ENCODE assay signal across 8 cellular contexts in the genomic region with DNA sequence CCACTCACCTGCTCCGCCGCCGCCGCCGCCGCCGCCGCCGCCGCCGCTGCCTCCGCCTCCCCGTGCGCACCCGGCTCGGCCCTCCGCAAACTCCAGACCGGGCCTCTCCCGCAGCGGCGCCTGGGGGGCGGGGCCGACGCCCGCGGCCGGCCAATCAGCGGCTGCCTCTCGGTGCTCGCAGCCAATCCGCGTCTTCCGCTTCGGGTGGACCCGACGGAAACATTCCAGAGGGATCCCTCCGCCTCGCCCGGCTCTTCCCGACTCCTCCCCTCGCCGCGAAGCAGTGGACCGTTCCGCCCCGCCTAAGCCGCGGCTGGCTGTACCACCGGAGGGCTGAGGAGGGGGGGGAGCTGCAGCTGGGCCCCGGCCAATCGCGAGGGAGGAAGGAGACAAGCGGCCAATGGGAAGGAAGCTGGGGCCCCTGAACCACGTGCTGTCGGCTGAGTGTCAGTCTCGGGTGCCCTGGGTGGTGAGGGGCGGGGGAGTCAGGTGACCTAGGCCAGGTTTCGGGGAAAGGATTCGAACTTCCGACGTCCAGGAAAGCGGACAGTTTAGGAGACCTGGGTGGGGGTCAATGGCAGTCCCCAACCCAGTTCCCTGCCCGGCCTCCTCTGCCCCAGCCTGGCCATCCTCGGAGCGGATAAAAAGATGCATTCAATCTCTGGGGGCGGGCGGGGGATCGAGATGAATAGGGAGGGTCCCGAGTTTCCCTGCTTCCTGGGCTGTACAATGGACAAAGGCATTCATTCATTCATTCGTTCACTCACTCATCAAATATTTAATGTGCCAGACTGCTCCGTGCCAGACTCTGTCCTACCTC. TPM values are rescaled to one million over a fixed set of nuclear protein-coding genes. Genes with fewer than 3 reads are reported as not detected.
A peak's percentile ranks its signal among the peaks of the same experiment; 100 is the strongest.
DNase-seq lines count a peak whose midpoint lies in the region; ATAC-seq, FAIRE-seq and TF ChIP-seq lines count a peak whose summit lies in the region.

A gene with protein sequence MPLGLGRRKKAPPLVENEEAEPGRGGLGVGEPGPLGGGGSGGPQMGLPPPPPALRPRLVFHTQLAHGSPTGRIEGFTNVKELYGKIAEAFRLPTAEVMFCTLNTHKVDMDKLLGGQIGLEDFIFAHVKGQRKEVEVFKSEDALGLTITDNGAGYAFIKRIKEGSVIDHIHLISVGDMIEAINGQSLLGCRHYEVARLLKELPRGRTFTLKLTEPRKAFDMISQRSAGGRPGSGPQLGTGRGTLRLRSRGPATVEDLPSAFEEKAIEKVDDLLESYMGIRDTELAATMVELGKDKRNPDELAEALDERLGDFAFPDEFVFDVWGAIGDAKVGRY (minus strand): TSS at position 99 of the 820 bp plus-strand sequence. CDS start 13,151 bp downstream, outside the sequence.

- H3K27ac ChIP-seq in osteoblast (ENCODE audit: low read depth, low read length) (peak within 1 kb of the TSS; percentile 56), temporal lobe (ENCODE audit: low read depth, low read length) (peak within 1 kb of the TSS; percentile 97)

- peaks cover 7% of the 10 kb centered on the region for H3K36me3 ChIP-seq in adipocyte (ENCODE audit: control insufficient read depth, insufficient read depth, low read length, severe bottlenecking)
- H3K36me3 ChIP-seq in osteoblast (ENCODE audit: insufficient read depth, low read length), result peaks cover 16% of the 10 kb centered on the region

- intact Hi-C loops in Right ventricle myocardium inferior (cut with DNase I), result no loop called here

- TF ChIP-seq CTCF in osteoblast (IDR thresholded peaks at IDR 0.05; ENCODE audit: extremely low read depth, low read depth, low read length), result no peak

- POLR2A ChIA-PET in T-cell (lab: Charles Lee), result interaction anchor here in 1 of 2 donors (0.5 to 2.2 kb wide), 4 partner anchors 10 to 134 kb away, joined by 3 to 11 read pairs (median 3); a partner anchor contains a TSS

- H3K79me2 ChIP-seq in osteoblast (ENCODE audit: insufficient read depth, low read length), result peaks cover 39% of the 10 kb centered on the region

- H3K4me3 Mint-ChIP-seq in T-cell, result peak within 1 kb of the TSS; percentile 81 to 88 (median 81)

- H3K27ac Mint-ChIP-seq in T-cell, result peak within 1 kb of the TSS; percentile 89 to 90

- H4K20me1 ChIP-seq in osteoblast (ENCODE audit: insufficient read depth, low read length), result peaks cover 17% of the 10 kb centered on the region

- H3K27me3 Mint-ChIP-seq in T-cell, result no peaks in the 10 kb centered on the region

- peaks cover 10% of the 10 kb centered on the region for H3K36me3 Mint-ChIP-seq in T-cell

- DNase-seq in D341Med (ENCODE audit: low spot score), result peak; percentile 100
- DNase-seq in H54 (ENCODE audit: insufficient read length, low spot score), result peak; percentile 97
- peak; percentile 90 to 100 (median 100) for DNase-seq in NCI-H1417 (lab: John Stamatoyannopoulos, UW)
- DNase-seq in T-cell, result peak; percentile 56 to 83 (median 73)
- peak; percentile 99 for DNase-seq in adipocyte (ENCODE audit: low read depth)
- peak; percentile 96 for DNase-seq in Right ventricle myocardium inferior (ENCODE audit: missing footprints)
- peak; percentile 100 for DNase-seq in osteoblast (ENCODE audit: insufficient read length, low spot score, missing footprints)

- H3K4me2 ChIP-seq in osteoblast (ENCODE audit: insufficient read depth, low read length), result peak within 1 kb of the TSS; percentile 97

- no peaks in the 10 kb centered on the region for H3K9me3 Mint-ChIP-seq in T-cell

- H3K9me3 ChIP-seq in adipocyte (ENCODE audit: control insufficient read depth, low read length) (no peaks in the 10 kb centered on the region), osteoblast (ENCODE audit: low read depth, low read length) (no peaks in the 10 kb centered on the region)

- CTCF ChIA-PET in T-cell (lab: Charles Lee), result interaction anchor here in 1 of 2 donors (0.6 to 1.7 kb wide), 8 partner anchors 9 to 360 kb away, joined by 3 to 8 read pairs (median 4); a partner anchor contains a TSS

- peaks cover 21 to 30% (median 23%) of the 10 kb centered on the region in 3 donors for H3K4me1 Mint-ChIP-seq in T-cell

- H3K4me3 ChIP-seq in adipocyte (ENCODE audit: low read length) (peak within 1 kb of the TSS; percentile 91), osteoblast (ENCODE audit: insufficient read depth, low read length) (peak within 1 kb of the TSS; percentile 95)

- ATAC-seq in T-cell (replicated peaks in 1 of 4) (peak; percentile 88 to 90 (median 89)), Right ventricle myocardium inferior (peak; percentile 98)

- H3K27me3 ChIP-seq in adipocyte (replicated peaks; ENCODE audit: control insufficient read depth, insufficient read depth, low read length), result no peaks in the 10 kb centered on the region
- H3K27me3 ChIP-seq in osteoblast (ENCODE audit: insufficient read depth, low read length), result no peaks in the 10 kb centered on the region

- peak within 1 kb of the TSS; percentile 71 for H2AFZ ChIP-seq in osteoblast (ENCODE audit: low read length)

- H3K9ac ChIP-seq in adipocyte (ENCODE audit: low read length), result peak within 1 kb of the TSS; percentile 88

- TF ChIP-seq POLR2A in H54 (IDR thresholded peaks at IDR 0.05; ENCODE audit: low read depth, low read length), result peak; percentile 6; the same call in 1 of the 2 replicates

- no peak for FAIRE-seq in H54 (lab: Jason Lieb, UNC)

- peaks cover 26% of the 10 kb centered on the region for H3K4me1 ChIP-seq in adipocyte (ENCODE audit: control insufficient read depth, insufficient read depth, low read length)
- peaks cover 27% of the 10 kb centered on the region for H3K4me1 ChIP-seq in osteoblast (ENCODE audit: insufficient read depth, low read length)

RNA-seq across cellular contexts. Expression of the gene that starts here (rescaled TPM):
- total RNA-seq in T-cell (10 to 100 TPM; 27.5 to 44.4 (median 35.4) TPM), Right ventricle myocardium inferior (50.0 TPM), osteoblast (114 and 115 TPM in 2 replicates), temporal lobe (25.3 TPM)

Comparison
In these comparisons a context has a peak if more than half of its experiments do, and no peak if none do; other contexts are left out.
1. Peak in every context shown above with its lines: DNase-seq, ATAC-seq, H3K4me3 ChIP-seq and H3K27ac ChIP-seq.